ENCODE assay signal across 10 cellular contexts in the genomic region with DNA sequence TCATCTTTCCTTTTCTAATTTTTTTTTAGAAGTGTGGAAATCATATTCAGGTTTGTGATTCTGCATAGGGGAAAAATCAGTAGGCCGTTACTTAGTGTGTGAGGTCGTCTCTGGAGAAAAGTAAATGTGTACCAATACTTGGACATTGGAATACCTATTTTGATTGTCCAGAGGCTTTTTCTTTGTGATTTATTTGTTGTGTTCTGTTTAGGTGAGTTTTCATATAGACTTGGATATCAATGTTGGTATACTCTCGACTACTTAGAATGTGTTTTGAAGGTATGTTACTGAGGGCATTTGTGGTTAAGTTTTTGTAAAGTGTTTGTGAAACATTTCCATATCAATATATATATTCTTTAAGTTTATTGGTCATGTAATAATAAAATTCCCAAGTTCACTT. TPM values are rescaled to one million over a fixed set of nuclear protein-coding genes. Genes with fewer than 3 reads are reported as not detected.
DNase-seq lines count a peak whose midpoint lies in the region; ATAC-seq and TF ChIP-seq lines count a peak whose summit lies in the region.
"Had no signal": no experiment of that assay in that cellular context is flagged by ENCODE, and none has a peak within 500 bp of the region (broad histone marks: within the 10 kb centered on the region; RNA-seq: fewer than 3 reads in every experiment).

No MANE protein-coding gene starts in this region.

- TF ChIP-seq CTCF in DND-41 (IDR thresholded peaks at IDR 0.05; ENCODE audit: borderline replicate concordance, extremely low read depth, low read length, poor library complexity, severe bottlenecking) (no peak), nephron (IDR thresholded peaks at IDR 0.05; ENCODE audit: unreplicated experiment in 3 of 3) (no peak)

- peaks cover 70% of the 10 kb centered on the region for H3K79me2 ChIP-seq in DND-41 (ENCODE audit: insufficient read depth, low read length)

- peak overlapping the region; percentile 63 to 94 (median 94) for H3K27ac Mint-ChIP-seq in nephron

- H3K4me1 ChIP-seq in DND-41 (ENCODE audit: insufficient read depth, low read length) (peaks cover 48% of the 10 kb centered on the region), duodenal mucosa (ENCODE audit: control insufficient read depth in 1 of 2, insufficient read depth in 2 of 2, low read length in 2 of 2) (peaks cover 23 to 40% of the 10 kb centered on the region in 2 donors)

- no peaks in the 10 kb centered on the region for H3K27me3 ChIP-seq in DND-41 (ENCODE audit: insufficient read depth, low read length, poor library complexity)
- no peaks in the 10 kb centered on the region for H3K27me3 ChIP-seq in MG63
- no peaks in the 10 kb centered on the region for H3K27me3 ChIP-seq in duodenal mucosa (ENCODE audit: control insufficient read depth in 1 of 2, insufficient read depth in 2 of 2, low read length in 2 of 2)
- H3K27me3 ChIP-seq: gastroesophageal sphincter had no signal

- peak overlapping the region; percentile 87 to 93; a peak in 2 of 4 replicates for H3K4me3 ChIP-seq in DND-41 (ENCODE audit: low read depth in 1 of 2, low read length in 2 of 2)
- H3K4me3 ChIP-seq in MG63, result peak overlapping the region; percentile 75
- H3K4me3 ChIP-seq in duodenal mucosa (ENCODE audit: low read depth in 1 of 2, low read length in 2 of 2), result peak overlapping the region; percentile 75 to 93

- no peaks in the 10 kb centered on the region for H3K36me3 ChIP-seq in DND-41 (ENCODE audit: insufficient read depth, low read length)
- H3K36me3 ChIP-seq in MG63, result no peaks in the 10 kb centered on the region
- H3K36me3 ChIP-seq in duodenal mucosa (ENCODE audit: control insufficient read depth in 1 of 2, insufficient read depth in 2 of 2, low read length in 2 of 2), result no peaks in the 10 kb centered on the region
- H3K36me3 ChIP-seq: gastroesophageal sphincter had no signal

- DNase-seq in DND-41 (no peak), MG63 (no peak), DMS53 treated with DMSO at 0.1 percent for 48 hours (lab: John Stamatoyannopoulos, UW; ENCODE audit: unreplicated experiment) (no peak), NCI-H2081 (lab: John Stamatoyannopoulos, UW) (no peak)
- DNase-seq: activated effector memory CD4-positive, alpha-beta T cell treated with Interleukin-2 at 50 U/mL for 16 hours had no signal

- H3K4me1 Mint-ChIP-seq in nephron, result peaks cover 46% of the 10 kb centered on the region

- H3K9ac ChIP-seq in DND-41 (ENCODE audit: low read depth, low read length), result peak overlapping the region; percentile 88; the same call in 1 of the 2 replicates
- H3K9ac ChIP-seq in duodenal mucosa (ENCODE audit: low read depth in 1 of 2, low read length in 2 of 2), result peak overlapping the region; percentile 18 to 84

- H3K4me3 Mint-ChIP-seq in nephron, result peak overlapping the region; percentile 95 to 97 (median 96)

- H4K20me1 ChIP-seq in DND-41 (ENCODE audit: insufficient read depth, low read length), result peaks cover 26% of the 10 kb centered on the region

- ATAC-seq in DND-41 (ENCODE audit: insufficient read depth, low read depth) (no peak), GM19463 (IDR thresholded peaks at IDR 0.05; ENCODE audit: unreplicated experiment) (no peak), HG02885 (IDR thresholded peaks at IDR 0.05; ENCODE audit: poor library complexity, unreplicated experiment) (no peak)
- ATAC-seq: gastroesophageal sphincter had no signal

- H3K36me3 Mint-ChIP-seq in nephron (ENCODE audit: low read depth), result no peaks in the 10 kb centered on the region

- H3K4me2 ChIP-seq in DND-41 (ENCODE audit: insufficient read depth, low read length), result peak overlapping the region; percentile 91

- no peak overlapping the region for H2AFZ ChIP-seq in DND-41 (ENCODE audit: low read depth, low read length)

- H3K27me3 Mint-ChIP-seq in nephron (ENCODE audit: low read depth), result no peaks in the 10 kb centered on the region

- no peaks in the 10 kb centered on the region for H3K9me3 ChIP-seq in DND-41 (ENCODE audit: insufficient read depth, low read length, severe bottlenecking)
- H3K9me3 ChIP-seq in MG63, result no peaks in the 10 kb centered on the region
- no peaks in the 10 kb centered on the region for H3K9me3 ChIP-seq in duodenal mucosa (ENCODE audit: control insufficient read depth in 1 of 2, low read length in 2 of 2)
- H3K9me3 ChIP-seq: gastroesophageal sphincter had no signal

- no peak overlapping the region for H3K27ac ChIP-seq in DND-41 (ENCODE audit: low read length)
- H3K27ac ChIP-seq in duodenal mucosa (ENCODE audit: low read depth, low read length), result no peak overlapping the region

- H3K9me3 Mint-ChIP-seq in nephron, result no peaks in the 10 kb centered on the region

RNA-seq across cellular contexts. Expression of gene CD2AP, which starts 2.3 kb away (rescaled TPM):
- 10.8 and 14.2 TPM in 2 replicates for total RNA-seq in MG63 (2014; rRNA removed; shearing (Covaris generic); ENCODE audit: low replicate concordance)
